ENCODE assay signal across 8 cellular contexts in genomic region chr2:84938194-84938879, GRCh38.
DNase-seq lines count a peak whose midpoint lies in the region; ATAC-seq lines count a peak whose summit lies in the region.

No MANE protein-coding gene starts in this region.

- DNase-seq in NK-92 treated with Interleukin-12 subunit alpha and Interleukin-12 subunit beta, amount 100 ng/mL, for 24 hours (lab: John Stamatoyannopoulos, UW): peak; percentile 23
- DNase-seq in NK-92 (lab: John Stamatoyannopoulos, UW; ENCODE audit: unreplicated experiment) (no peak), GDM1 (lab: John Stamatoyannopoulos, UW) (no peak), C1 segment of cervical spinal cord (lab: John Stamatoyannopoulos, UW) (no peak), posterior cingulate gyrus (no peak)
- DNase-seq in activated CD8-positive, alpha-beta memory T cell treated with anti-CD3 and anti-CD28 coated beads, Interleukin-2, amount 50 U/mL, for 48 hours: peak; percentile 63
- DNase-seq in stimulated activated CD4-positive, alpha-beta T cell treated with anti-CD3 and anti-CD28 coated beads, Interleukin-1b, Interleukin-23, amount 100 ng/mL, for 48 hours: peak; percentile 71

- intact Hi-C loops in posterior cingulate gyrus (cut with DNase I): no loop called here

- ATAC-seq in HG03460 (IDR thresholded peaks at IDR 0.05; ENCODE audit: unreplicated experiment): peak; percentile 23

Comparison
In these comparisons a context has a peak if more than half of its experiments do, and no peak if none do; other contexts are left out.
1. DNase-seq: peak in NK-92 treated with Interleukin-12 subunit alpha and Interleukin-12 subunit beta, amount 100 ng/mL, for 24 hours (single experiment), activated CD8-positive, alpha-beta memory T cell treated with anti-CD3 and anti-CD28 coated beads, Interleukin-2, amount 50 U/mL, for 48 hours (single experiment) and stimulated activated CD4-positive, alpha-beta T cell treated with anti-CD3 and anti-CD28 coated beads, Interleukin-1b, Interleukin-23, amount 100 ng/mL, for 48 hours (single experiment); none in NK-92 (single experiment), GDM1 (single experiment), C1 segment of cervical spinal cord (0 of 14) and posterior cingulate gyrus (0 of 10).